23 cellular contexts compared by ENCODE assay signal in genomic region chr6:56905378-56905777, GRCh38. TPM values are rescaled to one million over a fixed set of nuclear protein-coding genes. Genes with fewer than 3 reads are reported as not detected.
"Had no signal": no experiment of that assay in that cellular context is flagged by ENCODE, and none has a peak within 500 bp of the region (broad histone marks: within the 10 kb centered on the region; RNA-seq: fewer than 3 reads in every experiment).

No MANE protein-coding gene starts in this region.

- H3K27me3 ChIP-seq: neural progenitor cell, ovary, spleen, suprapubic skin, testis, tibial artery, transverse colon, upper lobe of right lung, uterus had no signal

- DNase-seq: occipital lobe; posterior cingulate gyrus; spleen; stimulated activated CD4-positive, alpha-beta T cell treated with anti-CD3 and anti-CD28 coated beads, Interleukin-12 subunit alpha, Interleukin-12 subunit beta, amount 100 ng/mL, for 4 hours; stimulated activated CD4-positive, alpha-beta T cell treated with anti-CD3 and anti-CD28 coated beads, Interleukin-4, amount 100 ng/mL, for 4 hours; testis; tibial artery had no signal

- H3K27me3 Mint-ChIP-seq: stimulated activated naive CD8-positive, alpha-beta T cell treated with anti-CD3 and anti-CD28 coated beads, Interleukin-15, amount 100 ng/mL, for 72 hours; type B pancreatic cell had no signal

- H3K9me3 Mint-ChIP-seq: naive thymus-derived CD8-positive, alpha-beta T cell; natural killer cell treated with Interleukin-12 subunit alpha and Interleukin-12 subunit beta and Interleukin-15 and Interleukin-18, amount 100 ng/mL, for 72 hours; neural progenitor cell; stimulated activated memory B cell treated with anti-CD40 and anti-IgM and Interleukin-4, amounts not matched to agents 10 μg/mL and 1 μg/mL and 100 μg/mL, for 72 hours; stimulated activated naive CD8-positive, alpha-beta T cell treated with anti-CD3 and anti-CD28 coated beads, Interleukin-15, amount 100 ng/mL, for 72 hours; type B pancreatic cell had no signal

- H3K36me3 ChIP-seq: neural progenitor cell, ovary, spleen, suprapubic skin, tibial artery, transverse colon, upper lobe of right lung, uterus had no signal

- H3K9me3 ChIP-seq: ovary, psoas muscle, spleen, suprapubic skin, testis, tibial artery, transverse colon, upper lobe of right lung, uterus had no signal

- H3K36me3 Mint-ChIP-seq: naive thymus-derived CD8-positive, alpha-beta T cell; natural killer cell treated with Interleukin-12 subunit alpha and Interleukin-12 subunit beta and Interleukin-15 and Interleukin-18, amount 100 ng/mL, for 72 hours; neural progenitor cell; stimulated activated memory B cell treated with anti-CD40 and anti-IgM and Interleukin-4, amounts not matched to agents 10 μg/mL and 1 μg/mL and 100 μg/mL, for 72 hours; type B pancreatic cell had no signal

- H3K4me3 Mint-ChIP-seq: natural killer cell treated with Interleukin-12 subunit alpha and Interleukin-12 subunit beta and Interleukin-15 and Interleukin-18, amount 100 ng/mL, for 72 hours; neural progenitor cell; stimulated activated memory B cell treated with anti-CD40 and anti-IgM and Interleukin-4, amounts not matched to agents 10 μg/mL and 1 μg/mL and 100 μg/mL, for 72 hours; stimulated activated naive CD8-positive, alpha-beta T cell treated with anti-CD3 and anti-CD28 coated beads, Interleukin-15, amount 100 ng/mL, for 72 hours; type B pancreatic cell had no signal

- H2AFZ ChIP-seq: neural progenitor cell had no signal

- H3K9ac ChIP-seq: neural progenitor cell, parathyroid adenoma had no signal

- H3K79me2 ChIP-seq: parathyroid adenoma had no signal

- H3K27ac Mint-ChIP-seq: naive thymus-derived CD8-positive, alpha-beta T cell; natural killer cell treated with Interleukin-12 subunit alpha and Interleukin-12 subunit beta and Interleukin-15 and Interleukin-18, amount 100 ng/mL, for 72 hours; neural progenitor cell; progenitor cell of endocrine pancreas; stimulated activated memory B cell treated with anti-CD40 and anti-IgM and Interleukin-4, amounts not matched to agents 10 μg/mL and 1 μg/mL and 100 μg/mL, for 72 hours; stimulated activated naive CD8-positive, alpha-beta T cell treated with anti-CD3 and anti-CD28 coated beads, Interleukin-15, amount 100 ng/mL, for 72 hours; type B pancreatic cell had no signal

- H3K4me2 ChIP-seq: neural progenitor cell had no signal

- H3K4me1 ChIP-seq: neural progenitor cell, parathyroid adenoma, psoas muscle, testis, upper lobe of right lung, uterus had no signal

- H3K4me3 ChIP-seq: neural progenitor cell, ovary, skin epidermis, smooth muscle cell, suprapubic skin, testis, upper lobe of right lung, uterus had no signal

- H3K27ac ChIP-seq: neural progenitor cell, ovary, parathyroid adenoma, psoas muscle, skin epidermis, spleen, suprapubic skin, testis, tibial artery, transverse colon, upper lobe of right lung, uterus had no signal

- H3K4me1 Mint-ChIP-seq: stimulated activated memory B cell treated with anti-CD40 and anti-IgM and Interleukin-4, amounts not matched to agents 10 μg/mL and 1 μg/mL and 100 μg/mL, for 72 hours; stimulated activated naive CD8-positive, alpha-beta T cell treated with anti-CD3 and anti-CD28 coated beads, Interleukin-15, amount 100 ng/mL, for 72 hours had no signal

RNA-seq across cellular contexts. Expression of gene BEND6, which starts 49.5 kb away (rescaled TPM):
- total RNA-seq: naive thymus-derived CD8-positive, alpha-beta T cell; suprapubic skin had no signal
